ENCODE assay signal across 25 cellular contexts in the genomic region with DNA sequence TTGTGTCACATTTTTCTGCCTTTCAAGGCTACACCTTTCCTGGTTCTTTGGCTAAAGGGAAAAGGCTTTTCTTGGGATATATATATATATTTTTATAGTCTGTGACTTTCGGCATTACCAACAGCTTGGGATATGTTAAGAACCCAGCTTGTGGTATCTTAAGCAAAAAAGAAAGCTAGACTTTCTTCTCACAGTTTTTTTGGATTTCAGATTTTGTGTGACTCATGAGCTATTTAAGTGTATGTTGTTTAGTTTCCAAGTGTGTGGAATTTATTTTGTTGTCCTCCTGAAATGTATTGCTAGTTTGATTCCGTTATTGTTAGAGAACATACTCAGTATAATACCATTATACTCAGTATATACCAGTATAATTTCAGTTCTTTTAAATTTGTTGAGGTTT.
"Had no signal": no experiment of that assay in that cellular context is flagged by ENCODE, and none has a peak within 500 bp of the region (broad histone marks: within the 10 kb centered on the region; RNA-seq: fewer than 3 reads in every experiment).

No MANE protein-coding gene starts in this region.

- H3K4me1 Mint-ChIP-seq: activated naive CD8-positive, alpha-beta T cell treated with anti-CD3 and anti-CD28 coated beads, Interleukin-2, amount 10 ng/mL, durations not matched to agents 7 days and 5 days; activated T-helper 17 cell treated with anti-CD3 and anti-CD28 coated beads, Interleukin-2, amount 50 U/mL, for 72 hours; immature natural killer cell; nephron had no signal

- H3K27me3 ChIP-seq: colonic mucosa, esophagus muscularis mucosa, neutrophil, pancreas, right atrium auricular region, thyroid gland, upper lobe of right lung had no signal

- ATAC-seq: activated T-helper 17 cell treated with anti-CD3 and anti-CD28 coated beads, Interleukin-2, amount 50 U/mL, for 72 hours; pancreas; psoas muscle; stimulated activated naive CD8-positive, alpha-beta T cell treated with anti-CD3 and anti-CD28 coated beads, Interleukin-15, Interleukin-2, amounts not matched to agents 100 U/mL and 50 U/mL, for 24 hours; upper lobe of right lung had no signal

- DNase-seq: activated CD4-positive, alpha-beta T cell treated with anti-CD3 and anti-CD28 coated beads, Interleukin-2, amount 50 U/mL, for 4 hours; activated CD8-positive, alpha-beta memory T cell treated with anti-CD3 and anti-CD28 coated beads for 24 hours; activated CD8-positive, alpha-beta memory T cell treated with anti-CD3 and anti-CD28 coated beads, Interleukin-2, amount 50 U/mL, for 4 hours; activated naive CD4-positive, alpha-beta T cell treated with Interleukin-2 at 50 U/mL for 16 hours; activated naive CD8-positive, alpha-beta T cell treated with anti-CD3 and anti-CD28 coated beads, Interleukin-2, amount 10 ng/mL, durations not matched to agents 7 days and 5 days; activated T-cell treated with anti-CD3 and anti-CD28 coated beads, Interleukin-2, amount 50 U/mL, for 24 hours; anterior cingulate cortex; colonic mucosa; foreskin fibroblast; immature natural killer cell; pancreas; psoas muscle; stimulated activated CD4-positive, alpha-beta T cell treated with anti-CD3 and anti-CD28 coated beads, Interleukin-12 subunit alpha, Interleukin-12 subunit beta, amount 100 ng/mL, for 4 hours; stimulated activated CD4-positive, alpha-beta T cell treated with anti-CD3 and anti-CD28 coated beads, Interleukin-4, amount 100 ng/mL, for 4 hours; stimulated activated naive CD8-positive, alpha-beta T cell treated with anti-CD3 and anti-CD28 coated beads, Interleukin-15, Interleukin-2, amounts not matched to agents 100 U/mL and 50 U/mL, for 24 hours; T-helper 1 cell; T-helper 9 cell; thyroid gland; upper lobe of right lung had no signal

- H3K27ac ChIP-seq: colonic mucosa, esophagus muscularis mucosa, neutrophil, pancreas, psoas muscle, right atrium auricular region, thyroid gland, upper lobe of right lung had no signal

- H3K27me3 Mint-ChIP-seq: activated naive CD8-positive, alpha-beta T cell treated with anti-CD3 and anti-CD28 coated beads, Interleukin-2, amount 10 ng/mL, durations not matched to agents 7 days and 5 days; activated T-cell treated with anti-CD3 and anti-CD28 coated beads, Interleukin-2, amount 50 U/mL, for 24 hours; activated T-helper 17 cell treated with anti-CD3 and anti-CD28 coated beads, Interleukin-2, amount 50 U/mL, for 72 hours; brain had no signal

- H3K27ac Mint-ChIP-seq: activated naive CD8-positive, alpha-beta T cell treated with anti-CD3 and anti-CD28 coated beads, Interleukin-2, amount 10 ng/mL, durations not matched to agents 7 days and 5 days; activated T-cell treated with anti-CD3 and anti-CD28 coated beads, Interleukin-2, amount 50 U/mL, for 24 hours; activated T-helper 17 cell treated with anti-CD3 and anti-CD28 coated beads, Interleukin-2, amount 50 U/mL, for 72 hours; brain; immature natural killer cell; nephron had no signal

- H3K4me1 ChIP-seq: colonic mucosa, esophagus muscularis mucosa, pancreas, psoas muscle, right atrium auricular region, thyroid gland, upper lobe of right lung had no signal

- H3K4me3 Mint-ChIP-seq: activated naive CD8-positive, alpha-beta T cell treated with anti-CD3 and anti-CD28 coated beads, Interleukin-2, amount 10 ng/mL, durations not matched to agents 7 days and 5 days; activated T-cell treated with anti-CD3 and anti-CD28 coated beads, Interleukin-2, amount 50 U/mL, for 24 hours; activated T-helper 17 cell treated with anti-CD3 and anti-CD28 coated beads, Interleukin-2, amount 50 U/mL, for 72 hours; brain; immature natural killer cell; nephron had no signal

- H3K36me3 ChIP-seq: colonic mucosa had no signal

- H3K4me3 ChIP-seq: colonic mucosa, esophagus muscularis mucosa, pancreas, psoas muscle, right atrium auricular region, thyroid gland, upper lobe of right lung had no signal

- H3K9me3 ChIP-seq: colonic mucosa, neutrophil, psoas muscle, right atrium auricular region, thyroid gland, upper lobe of right lung had no signal
